Comparison of ENCODE assay signal across 8 cellular contexts in the genomic region with DNA sequence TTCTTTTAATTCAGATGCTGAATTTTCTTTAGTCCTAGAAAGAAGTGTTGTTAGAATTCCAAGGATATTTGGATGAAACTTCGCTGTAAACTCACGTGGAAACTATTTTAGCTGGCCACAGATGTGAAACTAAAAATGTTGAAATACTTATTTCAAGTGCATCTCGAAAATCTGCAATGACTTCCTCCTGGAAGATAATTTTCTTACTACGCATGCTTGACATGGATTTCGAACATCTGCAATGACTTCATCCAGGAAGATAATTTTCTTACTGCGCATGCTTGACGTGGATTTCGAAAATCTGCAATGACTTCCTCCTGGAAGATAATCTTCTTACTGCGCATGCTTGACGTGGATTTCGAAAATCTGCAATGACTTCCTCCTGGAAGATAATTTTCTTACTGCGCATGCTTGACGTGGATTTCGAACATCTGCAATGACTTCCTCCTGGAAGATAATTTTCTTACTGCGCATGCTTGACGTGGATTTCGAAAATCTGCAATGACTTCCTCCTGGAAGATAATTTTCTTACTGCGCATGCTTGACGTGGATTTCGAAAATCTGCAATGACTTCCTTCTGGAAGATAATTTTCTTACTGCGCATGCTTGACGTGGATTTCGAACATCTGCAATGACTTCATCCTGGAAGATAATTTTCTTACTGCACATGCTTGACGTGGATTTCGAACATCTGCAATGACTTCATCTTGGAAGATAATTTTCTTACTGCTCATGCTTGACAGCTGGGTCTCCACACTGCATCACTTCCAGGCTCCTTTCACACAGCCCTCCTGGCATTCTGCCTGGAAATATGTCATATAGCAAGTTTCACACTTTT.
DNase-seq lines count a peak whose midpoint lies in the region; ATAC-seq, FAIRE-seq and TF ChIP-seq lines count a peak whose summit lies in the region.
"Not testable (repeated sequence)": the region's sequence is repeated elsewhere in the genome, so short reads cannot be mapped to it uniquely, and the experiment has no call there.

No MANE protein-coding gene starts in this region.

- peak; percentile 6 for DNase-seq in AG08396 (ENCODE audit: low spot score)
- DNase-seq in GM04504 (ENCODE audit: low read depth), result peak; percentile 54
- DNase-seq in NCI-H460 (ENCODE audit: extremely low read depth, low read depth), result peak; percentile 12
- not testable (repeated sequence) for DNase-seq in chondrocyte (ENCODE audit: low spot score); pancreas
- peak; percentile 74 for DNase-seq in fibroblast of the aortic adventitia (ENCODE audit: low read depth)
- DNase-seq in left ventricle myocardium superior, result peak; percentile 40

- ATAC-seq in left ventricle myocardium superior, result peak; percentile 38
- not testable (repeated sequence) for ATAC-seq in pancreas

- H3K4me1 Mint-ChIP-seq in chondrocyte (ENCODE audit: low read depth), result peaks cover 45% of the 10 kb centered on the region

- H3K4me3 ChIP-seq in fibroblast of the aortic adventitia (ENCODE audit: low read depth, low read length); pancreas: not testable (repeated sequence)
- H3K4me3 ChIP-seq in subcutaneous abdominal adipose tissue (ENCODE audit: low read depth in 1 of 5, low read length in 5 of 5), result peak overlapping the region in 2 of 5 donors; percentile 6 to 14

- peak overlapping the region; percentile 8 for H3K27ac Mint-ChIP-seq in chondrocyte (ENCODE audit: unreplicated experiment)

- not testable (repeated sequence) for H3K27me3 ChIP-seq in pancreas; subcutaneous abdominal adipose tissue (ENCODE audit: control insufficient read depth in 5 of 5, insufficient read depth in 4 of 5, low read length in 5 of 5)

- FAIRE-seq in pancreas (lab: Jason Lieb, UNC), result peak; percentile 93

- H3K27ac ChIP-seq in pancreas, result not testable (repeated sequence)
- H3K27ac ChIP-seq in subcutaneous abdominal adipose tissue (ENCODE audit: low read depth, low read length), result peak overlapping the region; percentile 21

- H3K9me3 Mint-ChIP-seq in chondrocyte (ENCODE audit: low read depth), result not testable (repeated sequence)

- peaks cover 0 to 14% (median 3%) of the 10 kb centered on the region in 3 donors for H3K4me1 ChIP-seq in pancreas
- peaks cover 0 to 23% (median 18%) of the 10 kb centered on the region in 5 donors for H3K4me1 ChIP-seq in subcutaneous abdominal adipose tissue (ENCODE audit: control insufficient read depth in 5 of 5, insufficient read depth in 5 of 5, low read length in 5 of 5)

- H3K27me3 Mint-ChIP-seq in chondrocyte (ENCODE audit: low read depth), result not testable (repeated sequence)

- not testable (repeated sequence) for H3K36me3 Mint-ChIP-seq in chondrocyte (ENCODE audit: low read depth)

- not testable (repeated sequence) for H3K4me3 Mint-ChIP-seq in chondrocyte (ENCODE audit: unreplicated experiment)

- intact Hi-C loops in left ventricle myocardium superior (cut with micrococcal nuclease); pancreas (cut with DNase I): not testable (repeated sequence)

- TF ChIP-seq CTCF in chondrocyte (IDR thresholded peaks at IDR 0.05); fibroblast of the aortic adventitia (IDR thresholded peaks at IDR 0.05; ENCODE audit: insufficient read depth, low read length); pancreas (IDR thresholded peaks at IDR 0.05): not testable (repeated sequence)

- H3K9ac ChIP-seq in subcutaneous abdominal adipose tissue (ENCODE audit: low read length in 5 of 5), result not testable (repeated sequence)

- not testable (repeated sequence) for H3K36me3 ChIP-seq in pancreas; subcutaneous abdominal adipose tissue (ENCODE audit: control insufficient read depth in 5 of 5, insufficient read depth in 5 of 5, low read length in 5 of 5)

- not testable (repeated sequence) for H3K9me3 ChIP-seq in pancreas; subcutaneous abdominal adipose tissue (ENCODE audit: control insufficient read depth in 5 of 5, low read length in 5 of 5)

- WGBS in pancreas, 2 donors, result 90 to 95% methylated on average over 25 of the region's 25 CpGs
